ENCODE assay signal across 18 cellular contexts in genomic region chr22:34992672-34993071, GRCh38.
DNase-seq lines count a peak whose midpoint lies in the region; ATAC-seq and TF ChIP-seq lines count a peak whose summit lies in the region.
"Had no signal": no experiment of that assay in that cellular context is flagged by ENCODE, and none has a peak within 500 bp of the region (broad histone marks: within the 10 kb centered on the region; RNA-seq: fewer than 3 reads in every experiment).

No MANE protein-coding gene starts in this region.

- TF ChIP-seq CTCF in glutamatergic neuron (IDR thresholded peaks at IDR 0.05; ENCODE audit: partially characterized antibody, unreplicated experiment) (no peak), nephron progenitor cell (IDR thresholded peaks at IDR 0.05) (no peak), esophagus squamous epithelium (IDR thresholded peaks at IDR 0.05) (no peak)

- H3K4me3 Mint-ChIP-seq in glutamatergic neuron (ENCODE audit: unreplicated experiment) (no peak overlapping the region), nephron progenitor cell (no peak overlapping the region)
- no peak overlapping the region for H3K4me3 Mint-ChIP-seq in activated CD4-positive, alpha-beta T cell treated with anti-CD3 and anti-CD28 coated beads, Interleukin-2, amount 10 ng/mL, durations not matched to agents 7 days and 5 days
- H3K4me3 Mint-ChIP-seq: CD8-positive, alpha-beta memory T cell had no signal

- H3K27ac Mint-ChIP-seq in glutamatergic neuron (ENCODE audit: unreplicated experiment) (peak overlapping the region; percentile 86), nephron progenitor cell (no peak overlapping the region)
- no peak overlapping the region for H3K27ac Mint-ChIP-seq in activated CD4-positive, alpha-beta T cell treated with anti-CD3 and anti-CD28 coated beads, Interleukin-2, amount 10 ng/mL, durations not matched to agents 7 days and 5 days
- H3K27ac Mint-ChIP-seq: CD8-positive, alpha-beta memory T cell had no signal

- WGBS in esophagus squamous epithelium, 2 donors, result 39 to 49% methylated on average over 4 to 5 of the region's 5 CpGs

- H3K4me1 ChIP-seq in esophagus squamous epithelium, result no peaks in the 10 kb centered on the region
- H3K4me1 ChIP-seq: A549; BLaER1 treated with 17β-estradiol and CSF1 and Interleukin-3, amounts not matched to agents 10 nM and 100 nM; SJSA1 had no signal

- peaks cover 8% of the 10 kb centered on the region for H3K27me3 Mint-ChIP-seq in glutamatergic neuron (ENCODE audit: unreplicated experiment)
- peaks cover 20% of the 10 kb centered on the region for H3K27me3 Mint-ChIP-seq in nephron progenitor cell (ENCODE audit: low read depth, poor library complexity)
- no peaks in the 10 kb centered on the region for H3K27me3 Mint-ChIP-seq in activated CD4-positive, alpha-beta T cell treated with anti-CD3 and anti-CD28 coated beads, Interleukin-2, amount 10 ng/mL, durations not matched to agents 7 days and 5 days

- POLR2A ChIA-PET in activated CD4-positive, alpha-beta T cell treated with anti-CD3 and anti-CD28 coated beads, Interleukin-2, amount 10 ng/mL, durations not matched to agents 7 days and 5 days (lab: Charles Lee), result no interaction called here

- H3K4me3 ChIP-seq in esophagus squamous epithelium, result no peak overlapping the region
- H3K4me3 ChIP-seq: A549; BLaER1 treated with 17β-estradiol and CSF1 and Interleukin-3, amounts not matched to agents 10 nM and 100 nM; SJSA1 had no signal

- CTCF ChIA-PET in activated CD4-positive, alpha-beta T cell treated with anti-CD3 and anti-CD28 coated beads, Interleukin-2, amount 10 ng/mL, durations not matched to agents 7 days and 5 days (lab: Charles Lee), result no interaction called here

- H3K27ac ChIP-seq in esophagus squamous epithelium, result no peak overlapping the region
- H3K27ac ChIP-seq: A549; BLaER1 treated with 17β-estradiol and CSF1 and Interleukin-3, amounts not matched to agents 10 nM and 100 nM; HL-60; SJSA1 had no signal

- peaks cover 36% of the 10 kb centered on the region for H3K4me1 Mint-ChIP-seq in glutamatergic neuron (ENCODE audit: low read depth, unreplicated experiment)
- peaks cover 5% of the 10 kb centered on the region for H3K4me1 Mint-ChIP-seq in nephron progenitor cell
- no peaks in the 10 kb centered on the region for H3K4me1 Mint-ChIP-seq in activated CD4-positive, alpha-beta T cell treated with anti-CD3 and anti-CD28 coated beads, Interleukin-2, amount 10 ng/mL, durations not matched to agents 7 days and 5 days
- H3K4me1 Mint-ChIP-seq: CD8-positive, alpha-beta memory T cell had no signal

- no peak for ATAC-seq in HG02571 (IDR thresholded peaks at IDR 0.05; ENCODE audit: unreplicated experiment)
- ATAC-seq: A549 had no signal

- intact Hi-C loops in esophagus squamous epithelium (cut with DNase I), result no loop called here

- H3K36me3 ChIP-seq in esophagus squamous epithelium, result no peaks in the 10 kb centered on the region
- H3K36me3 ChIP-seq: BLaER1 treated with 17β-estradiol and CSF1 and Interleukin-3, amounts not matched to agents 10 nM and 100 nM; SJSA1 had no signal

- peaks cover 0 to 6% (median 0%) of the 10 kb centered on the region in 4 donors for H3K27me3 ChIP-seq in esophagus squamous epithelium
- H3K27me3 ChIP-seq: BLaER1 treated with 17β-estradiol and CSF1 and Interleukin-3, amounts not matched to agents 10 nM and 100 nM; SJSA1 had no signal

- peaks cover 0 to 3% (median 0%) of the 10 kb centered on the region in 3 donors for H3K9me3 ChIP-seq in esophagus squamous epithelium
- H3K9me3 ChIP-seq: A549, SJSA1 had no signal

- no peak for TF ChIP-seq POLR2A in esophagus squamous epithelium (IDR thresholded peaks at IDR 0.05)

- H3K9me3 Mint-ChIP-seq in glutamatergic neuron (ENCODE audit: unreplicated experiment), result peaks cover 5% of the 10 kb centered on the region
- peaks cover 16% of the 10 kb centered on the region for H3K9me3 Mint-ChIP-seq in nephron progenitor cell
- peaks cover 7% of the 10 kb centered on the region for H3K9me3 Mint-ChIP-seq in activated CD4-positive, alpha-beta T cell treated with anti-CD3 and anti-CD28 coated beads, Interleukin-2, amount 10 ng/mL, durations not matched to agents 7 days and 5 days

- H3K36me3 Mint-ChIP-seq in glutamatergic neuron (ENCODE audit: unreplicated experiment) (peaks cover 3% of the 10 kb centered on the region), nephron progenitor cell (ENCODE audit: low read depth) (no peaks in the 10 kb centered on the region)
- no peaks in the 10 kb centered on the region for H3K36me3 Mint-ChIP-seq in activated CD4-positive, alpha-beta T cell treated with anti-CD3 and anti-CD28 coated beads, Interleukin-2, amount 10 ng/mL, durations not matched to agents 7 days and 5 days (ENCODE audit: low read depth)
- H3K36me3 Mint-ChIP-seq: CD8-positive, alpha-beta memory T cell had no signal

- DNase-seq in HT1080 (ENCODE audit: low read depth) (peak; percentile 27), SHP77 treated with DMSO at 0.1 percent for 48 hours (lab: John Stamatoyannopoulos, UW) (peak; percentile 9), glutamatergic neuron (no peak), nephron progenitor cell (peak; percentile 11), esophagus squamous epithelium (lab: John Stamatoyannopoulos, UW) (no peak)
- DNase-seq in activated CD4-positive, alpha-beta T cell treated with anti-CD3 and anti-CD28 coated beads, Interleukin-2, amount 10 ng/mL, durations not matched to agents 7 days and 5 days, result no peak
- DNase-seq in effector CD4-positive, alpha-beta T cell, result no peak
- DNase-seq: CD8-positive, alpha-beta memory T cell; H7; NCI-H187 treated with DMSO at 0.1 percent for 48 hours; NCI-H226; NCI-H524; NCI-H82 had no signal

Comparison
In these comparisons a context has a peak if more than half of its experiments do, and no peak if none do; other contexts are left out.
1. DNase-seq: peak in HT1080 (single experiment), SHP77 treated with DMSO at 0.1 percent for 48 hours (single experiment) and nephron progenitor cell (single experiment); none in glutamatergic neuron (single experiment), activated CD4-positive, alpha-beta T cell treated with anti-CD3 and anti-CD28 coated beads, Interleukin-2, amount 10 ng/mL, durations not matched to agents 7 days and 5 days (single experiment), esophagus squamous epithelium (single experiment) and effector CD4-positive, alpha-beta T cell (single experiment).